ENCODE assay signal across 20 cellular contexts in genomic region chr20:36193937-36194712, GRCh38. TPM values are rescaled to one million over a fixed set of nuclear protein-coding genes. Genes with fewer than 3 reads are reported as not detected.
A peak's percentile ranks its signal among the peaks of the same experiment; 100 is the strongest.
DNase-seq lines count a peak whose midpoint lies in the region; ATAC-seq, FAIRE-seq and TF ChIP-seq lines count a peak whose summit lies in the region.
"Had no signal": no experiment of that assay in that cellular context is flagged by ENCODE, and none has a peak within 500 bp of the region (broad histone marks: within the 10 kb centered on the region; RNA-seq: fewer than 3 reads in every experiment).

No MANE protein-coding gene starts in this region.

- FAIRE-seq in astrocyte (lab: Jason Lieb, UNC), result no peak
- FAIRE-seq in kidney (lab: Jason Lieb, UNC), result no peak
- FAIRE-seq: G401.6, GM12892, H1 had no signal

- H3K79me2 ChIP-seq in astrocyte (ENCODE audit: insufficient read depth, low read length), result no peaks in the 10 kb centered on the region

- H3K4me1 Mint-ChIP-seq in astrocyte (ENCODE audit: low read depth, unreplicated experiment), result no peaks in the 10 kb centered on the region
- H3K4me1 Mint-ChIP-seq in activated CD4-positive, alpha-beta T cell treated with anti-CD3 and anti-CD28 coated beads, Interleukin-2, amount 10 ng/mL, durations not matched to agents 24 days and 14 days, result no peaks in the 10 kb centered on the region
- H3K4me1 Mint-ChIP-seq in stimulated activated effector memory CD8-positive, alpha-beta T cell treated with anti-CD3 and anti-CD28 coated beads, Interleukin-12 subunit alpha, Interleukin-12 subunit beta, amount 100 ng/mL, for 72 hours, result no peaks in the 10 kb centered on the region
- H3K4me1 Mint-ChIP-seq: CD4-positive, CD25-positive, alpha-beta regulatory T cell had no signal

- H3K9ac ChIP-seq in astrocyte (ENCODE audit: low read length) (no peak overlapping the region), kidney (ENCODE audit: low read length in 2 of 2) (no peak overlapping the region)
- H3K9ac ChIP-seq: GM23248 had no signal

- H4K20me1 ChIP-seq in astrocyte (ENCODE audit: insufficient read depth, low read length), result no peaks in the 10 kb centered on the region

- H2AFZ ChIP-seq in astrocyte (ENCODE audit: low read depth, low read length), result no peak overlapping the region
- H2AFZ ChIP-seq: GM23248 had no signal

- H3K27ac ChIP-seq in HEK293 (ENCODE audit: extremely low read depth, low read depth, low read length) (no peak overlapping the region), RWPE2 (ENCODE audit: poor library complexity, severe bottlenecking) (no peak overlapping the region), astrocyte (ENCODE audit: low read depth, low read length) (no peak overlapping the region), kidney (ENCODE audit: low read depth in 2 of 2, low read length in 2 of 2) (no peak overlapping the region)
- H3K27ac ChIP-seq: C4-2B, GM23248 had no signal

- H3K9me3 ChIP-seq in HEK293 (ENCODE audit: control insufficient read depth, insufficient read depth, low read depth, low read length) (no peaks in the 10 kb centered on the region), RWPE2 (ENCODE audit: severe bottlenecking) (no peaks in the 10 kb centered on the region), astrocyte (ENCODE audit: insufficient read depth, low read depth, low read length) (no peaks in the 10 kb centered on the region), kidney (ENCODE audit: control insufficient read depth in 1 of 2, low read length in 2 of 2) (no peaks in the 10 kb centered on the region)
- H3K9me3 ChIP-seq: Caco-2 had no signal

- H3K36me3 Mint-ChIP-seq in astrocyte (ENCODE audit: low read depth, unreplicated experiment), result peaks cover 47% of the 10 kb centered on the region
- H3K36me3 Mint-ChIP-seq in activated CD4-positive, alpha-beta T cell treated with anti-CD3 and anti-CD28 coated beads, Interleukin-2, amount 10 ng/mL, durations not matched to agents 24 days and 14 days (ENCODE audit: low read depth), result no peaks in the 10 kb centered on the region
- H3K36me3 Mint-ChIP-seq in stimulated activated effector memory CD8-positive, alpha-beta T cell treated with anti-CD3 and anti-CD28 coated beads, Interleukin-12 subunit alpha, Interleukin-12 subunit beta, amount 100 ng/mL, for 72 hours, result no peaks in the 10 kb centered on the region
- H3K36me3 Mint-ChIP-seq: CD4-positive, CD25-positive, alpha-beta regulatory T cell; CD8-positive, alpha-beta T cell had no signal

- TF ChIP-seq CTCF in HEK293 (tag by site-specific recombination; IDR thresholded peaks at IDR 0.05) (no peak), RWPE2 (IDR thresholded peaks at IDR 0.05; ENCODE audit: poor library complexity, severe bottlenecking) (no peak), astrocyte (IDR thresholded peaks at IDR 0.05; ENCODE audit: insufficient read depth, low read depth, low read length) (no peak), kidney (IDR thresholded peaks at IDR 0.05; ENCODE audit: borderline replicate concordance, extremely low read depth, insufficient read depth) (no peak)

- peak overlapping the region; percentile 40 for H3K4me3 Mint-ChIP-seq in astrocyte (ENCODE audit: unreplicated experiment)
- H3K4me3 Mint-ChIP-seq in activated CD4-positive, alpha-beta T cell treated with anti-CD3 and anti-CD28 coated beads, Interleukin-2, amount 10 ng/mL, durations not matched to agents 24 days and 14 days, result no peak overlapping the region
- no peak overlapping the region for H3K4me3 Mint-ChIP-seq in stimulated activated effector memory CD8-positive, alpha-beta T cell treated with anti-CD3 and anti-CD28 coated beads, Interleukin-12 subunit alpha, Interleukin-12 subunit beta, amount 100 ng/mL, for 72 hours
- H3K4me3 Mint-ChIP-seq: CD4-positive, CD25-positive, alpha-beta regulatory T cell; CD8-positive, alpha-beta T cell had no signal

- H3K27ac Mint-ChIP-seq in astrocyte (ENCODE audit: unreplicated experiment), result no peak overlapping the region
- H3K27ac Mint-ChIP-seq in activated CD4-positive, alpha-beta T cell treated with anti-CD3 and anti-CD28 coated beads, Interleukin-2, amount 10 ng/mL, durations not matched to agents 24 days and 14 days, result no peak overlapping the region
- H3K27ac Mint-ChIP-seq in stimulated activated effector memory CD8-positive, alpha-beta T cell treated with anti-CD3 and anti-CD28 coated beads, Interleukin-12 subunit alpha, Interleukin-12 subunit beta, amount 100 ng/mL, for 72 hours, result no peak overlapping the region
- H3K27ac Mint-ChIP-seq: CD8-positive, alpha-beta T cell had no signal

- intact Hi-C loops in kidney (cut with DNase I), result no loop called here
- intact Hi-C loops in activated CD4-positive, alpha-beta T cell treated with anti-CD3 and anti-CD28 coated beads, Interleukin-2, amount 10 ng/mL, durations not matched to agents 24 days and 14 days (cut with micrococcal nuclease), result no loop called here

- H3K27me3 Mint-ChIP-seq in astrocyte (ENCODE audit: low read depth, unreplicated experiment), result peaks cover 16% of the 10 kb centered on the region
- no peaks in the 10 kb centered on the region for H3K27me3 Mint-ChIP-seq in activated CD4-positive, alpha-beta T cell treated with anti-CD3 and anti-CD28 coated beads, Interleukin-2, amount 10 ng/mL, durations not matched to agents 24 days and 14 days

- H3K36me3 ChIP-seq in HEK293 (ENCODE audit: control insufficient read depth in 2 of 2, insufficient read depth in 1 of 2, low read length in 2 of 2) (peaks cover 0 to 64% of the 10 kb centered on the region in 2 experiments; a peak in 1 of 3 replicates), RWPE2 (ENCODE audit: low read depth) (no peaks in the 10 kb centered on the region), astrocyte (ENCODE audit: insufficient read depth, low read length) (no peaks in the 10 kb centered on the region), kidney (ENCODE audit: control insufficient read depth in 1 of 2, insufficient read depth in 2 of 2, low read length in 2 of 2) (peaks cover 55 to 82% of the 10 kb centered on the region in 2 donors)

- DNase-seq in RWPE2 (ENCODE audit: low spot score) (peak; percentile 81), astrocyte (ENCODE audit: low read depth) (no peak), kidney (peak; percentile 52)
- DNase-seq in activated CD4-positive, alpha-beta T cell treated with anti-CD3 and anti-CD28 coated beads, Interleukin-2, amount 10 ng/mL, durations not matched to agents 24 days and 14 days, result no peak
- no peak for DNase-seq in stimulated activated effector memory CD8-positive, alpha-beta T cell treated with anti-CD3 and anti-CD28 coated beads, Interleukin-12 subunit alpha, Interleukin-12 subunit beta, amount 100 ng/mL, for 72 hours (ENCODE audit: low spot score in 2 of 2)
- DNase-seq: Caco-2; CD4-positive, CD25-positive, alpha-beta regulatory T cell; CD8-positive, alpha-beta T cell; DMS153; DND-41; GM23248; H7; HCEC 1CT had no signal

- H3K4me2 ChIP-seq in astrocyte (ENCODE audit: low read length), result no peak overlapping the region

- H3K4me3 ChIP-seq in HEK293 (ENCODE audit: low read depth, low read length) (no peak overlapping the region), RWPE2 (ENCODE audit: severe bottlenecking) (no peak overlapping the region), astrocyte (ENCODE audit: insufficient read depth, low read depth, low read length) (no peak overlapping the region), kidney (ENCODE audit: low read length in 2 of 2) (no peak overlapping the region)
- H3K4me3 ChIP-seq: GM23248 had no signal

- CTCF ChIA-PET in HEK293 (lab: Yijun Ruan, JAX), result interaction anchor here (1.0 to 2.1 kb wide), 4 partner anchors 8 to 239 kb away, joined by 3 to 25 read pairs (median 4); no protein-coding TSS in a partner anchor

- no peaks in the 10 kb centered on the region for H3K9me3 Mint-ChIP-seq in astrocyte (ENCODE audit: unreplicated experiment)
- H3K9me3 Mint-ChIP-seq in activated CD4-positive, alpha-beta T cell treated with anti-CD3 and anti-CD28 coated beads, Interleukin-2, amount 10 ng/mL, durations not matched to agents 24 days and 14 days, result no peaks in the 10 kb centered on the region
- H3K9me3 Mint-ChIP-seq in stimulated activated effector memory CD8-positive, alpha-beta T cell treated with anti-CD3 and anti-CD28 coated beads, Interleukin-12 subunit alpha, Interleukin-12 subunit beta, amount 100 ng/mL, for 72 hours, result no peaks in the 10 kb centered on the region
- H3K9me3 Mint-ChIP-seq: CD4-positive, CD25-positive, alpha-beta regulatory T cell; CD8-positive, alpha-beta T cell had no signal

- H3K4me1 ChIP-seq in HEK293 (ENCODE audit: control insufficient read depth, insufficient read depth, low read length), result no peaks in the 10 kb centered on the region
- no peaks in the 10 kb centered on the region for H3K4me1 ChIP-seq in RWPE2 (ENCODE audit: insufficient read depth, poor library complexity, severe bottlenecking)
- H3K4me1 ChIP-seq in astrocyte (ENCODE audit: insufficient read depth, low read length), result no peaks in the 10 kb centered on the region
- H3K4me1 ChIP-seq in kidney (ENCODE audit: control insufficient read depth in 1 of 2, insufficient read depth in 1 of 2, low read depth in 1 of 2, low read length in 2 of 2), result no peaks in the 10 kb centered on the region
- H3K4me1 ChIP-seq: Caco-2 had no signal

- ATAC-seq in RWPE2 (ENCODE audit: low read depth) (no peak), GM19463 (IDR thresholded peaks at IDR 0.05; ENCODE audit: unreplicated experiment) (no peak), SK-N-SH treated with all-trans-retinoic acid at 6 μM for 48 hours (no peak)
- no peak for ATAC-seq in stimulated activated effector memory CD8-positive, alpha-beta T cell treated with anti-CD3 and anti-CD28 coated beads, Interleukin-12 subunit alpha, Interleukin-12 subunit beta, amount 100 ng/mL, for 72 hours
- ATAC-seq: CD8-positive, alpha-beta T cell had no signal

- POLR2A ChIA-PET in HEK293 (lab: Yijun Ruan, JAX), result interaction anchor here (0.5 kb wide), 1 partner anchor 296 kb away, joined by 4 read pairs; no protein-coding TSS in a partner anchor

- H3K27me3 ChIP-seq in RWPE2 (ENCODE audit: insufficient read depth, poor library complexity, severe bottlenecking) (no peaks in the 10 kb centered on the region), astrocyte (ENCODE audit: insufficient read depth, low read length) (no peaks in the 10 kb centered on the region)

RNA-seq across cellular contexts. Expression of gene EPB41L1, which starts 39.6 kb away (rescaled TPM):
- total RNA-seq in astrocyte, result 35.0 and 39.4 TPM in 2 replicates
- total RNA-seq in kidney, result 230 TPM
- 53.2 TPM for polyA plus RNA-seq in kidney (ENCODE audit: insufficient read depth, low read depth, low replicate concordance)
- total RNA-seq in activated CD4-positive, alpha-beta T cell treated with anti-CD3 and anti-CD28 coated beads, Interleukin-2, amount 10 ng/mL, durations not matched to agents 24 days and 14 days, result 0.09 and 0.19 TPM in 2 replicates
- polyA plus RNA-seq: CD4-positive, CD25-positive, alpha-beta regulatory T cell had no signal

RNA-seq across cellular contexts. Expression of gene AAR2, which starts 42.2 kb away (rescaled TPM):
- total RNA-seq in astrocyte (20.9 and 21.7 TPM in 2 replicates), kidney (27.8 TPM)
- 29.7 TPM for polyA plus RNA-seq in kidney (ENCODE audit: insufficient read depth, low read depth, low replicate concordance)
- 30.7 and 32.6 TPM in 2 replicates for total RNA-seq in activated CD4-positive, alpha-beta T cell treated with anti-CD3 and anti-CD28 coated beads, Interleukin-2, amount 10 ng/mL, durations not matched to agents 24 days and 14 days

Comparison
In these comparisons a context has a peak if more than half of its experiments do, and no peak if none do; other contexts are left out.
1. DNase-seq: peak in RWPE2 (single experiment) and kidney (single experiment); none in astrocyte (single experiment), activated CD4-positive, alpha-beta T cell treated with anti-CD3 and anti-CD28 coated beads, Interleukin-2, amount 10 ng/mL, durations not matched to agents 24 days and 14 days (single experiment) and stimulated activated effector memory CD8-positive, alpha-beta T cell treated with anti-CD3 and anti-CD28 coated beads, Interleukin-12 subunit alpha, Interleukin-12 subunit beta, amount 100 ng/mL, for 72 hours (0 of 2).
2. RNA of gene EPB41L1, which starts 39.6 kb away (total RNA-seq): 230 TPM in kidney (single experiment) and 35.0 to 39.4 TPM in astrocyte; 0.09 to 0.19 TPM in activated CD4-positive, alpha-beta T cell treated with anti-CD3 and anti-CD28 coated beads, Interleukin-2, amount 10 ng/mL, durations not matched to agents 24 days and 14 days; every median in the first group is over 10 times any median in the second.